1 cellular context compared by ENCODE assay signal in genomic region chr6:33840064-33840926, GRCh38.
A peak's percentile ranks its signal among the peaks of the same experiment; 100 is the strongest.
TF ChIP-seq lines count a peak whose summit lies in the region.

No MANE protein-coding gene starts in this region.

TF ChIP-seq in SK-N-SH, 30 proteins besides CTCF, POLR2A, EP300 and RAD21 (continued from another document):
- TF ChIP-seq MAX (IDR thresholded peaks at IDR 0.05; ENCODE audit: low read depth) (peak; percentile 92), TAF1 (IDR thresholded peaks at IDR 0.05; ENCODE audit: borderline replicate concordance, low read depth, low read length) (no peak), PBX3 (IDR thresholded peaks at IDR 0.05) (peak; percentile 72), MXI1 (IDR thresholded peaks at IDR 0.05; ENCODE audit: low read depth, low read length) (no peak), USF1 (IDR thresholded peaks at IDR 0.05; ENCODE audit: borderline replicate concordance, low read depth) (peak; percentile 82), JUND (IDR thresholded peaks at IDR 0.05) (peak; percentile 96), TCF12 (IDR thresholded peaks at IDR 0.05) (peak; percentile 89), RXRA (IDR thresholded peaks at IDR 0.05; ENCODE audit: borderline replicate concordance, low read depth) (peak; percentile 82; the same call in 1 of the 2 replicates), TEAD4 (IDR thresholded peaks at IDR 0.05; ENCODE audit: borderline replicate concordance, insufficient read depth) (peak; percentile 75; the same call in 1 of the 2 replicates), RFX5 (IDR thresholded peaks at IDR 0.05; ENCODE audit: low read length) (no peak), SIN3A (IDR thresholded peaks at IDR 0.05; ENCODE audit: borderline replicate concordance, low read depth, low read length) (peak; percentile 84; the same call in 1 of the 2 replicates), GABPA (IDR thresholded peaks at IDR 0.05; ENCODE audit: low read depth) (peak; percentile 71), GATA2 (CRISPR knock-in tag; IDR thresholded peaks at IDR 0.05) (no peak), USF2 (IDR thresholded peaks at IDR 0.05; ENCODE audit: borderline replicate concordance, low read depth, low read length) (no peak), ELF1 (IDR thresholded peaks at IDR 0.05) (peak; percentile 53; the same call in 1 of the 2 replicates), FOXJ3 (CRISPR knock-in tag; IDR thresholded peaks at IDR 0.05) (no peak), FOSL2 (IDR thresholded peaks at IDR 0.05; ENCODE audit: borderline replicate concordance, low read depth) (peak; percentile 96), YY1 (IDR thresholded peaks at IDR 0.05; ENCODE audit: low read depth) (no peak), POLR2AphosphoS5 (IDR thresholded peaks at IDR 0.05; ENCODE audit: low read depth, low read length) (peak; percentile 62; the same call in 1 of the 2 replicates), CHD2 (IDR thresholded peaks at IDR 0.05; ENCODE audit: low read length, partially characterized antibody) (no peak), REST (IDR thresholded peaks at IDR 0.05; ENCODE audit: low read depth, low read length) (peak; percentile 37; the same call in 1 of the 2 replicates), MEF2A (IDR thresholded peaks at IDR 0.05; ENCODE audit: borderline replicate concordance, low read depth) (no peak)
